Comparison of ENCODE assay signal across 26 cellular contexts in the genomic region with DNA sequence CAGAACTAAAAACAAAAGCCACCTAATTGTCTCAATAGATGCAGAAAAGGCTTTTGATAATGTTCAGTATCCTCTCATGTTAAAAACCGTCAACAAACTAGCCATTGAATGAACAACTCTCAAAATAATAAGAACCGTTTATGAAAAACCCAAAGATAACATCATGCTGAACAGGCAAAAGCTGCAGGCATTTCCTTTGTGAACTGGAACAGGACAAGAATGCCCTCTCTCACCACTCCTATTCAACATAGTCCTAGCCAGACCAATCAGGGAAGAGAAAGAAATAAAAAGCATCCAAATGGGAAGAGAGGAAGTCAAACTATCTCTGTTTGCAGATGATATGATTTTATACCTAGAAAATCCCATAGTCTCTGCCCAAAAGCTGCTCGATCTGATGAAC.
"Had no signal": no experiment of that assay in that cellular context is flagged by ENCODE, and none has a peak within 500 bp of the region (broad histone marks: within the 10 kb centered on the region; RNA-seq: fewer than 3 reads in every experiment).

No MANE protein-coding gene starts in this region.

- H3K36me3 ChIP-seq: left ventricle myocardium inferior, neutrophil, ovary, right atrium auricular region, stomach, thyroid gland, transverse colon, upper lobe of left lung, vagina had no signal

- H3K27me3 ChIP-seq: hepatocyte, neutrophil, ovary, right atrium auricular region, stomach, testis, thyroid gland, transverse colon, upper lobe of left lung, vagina had no signal

- H3K27ac ChIP-seq: hepatocyte, left ventricle myocardium inferior, neutrophil, ovary, right atrium auricular region, skin epidermis, stomach, testis, thyroid gland, transverse colon, upper lobe of left lung, vagina had no signal

- H2AFZ ChIP-seq: hepatocyte had no signal

- H3K9me3 ChIP-seq: left ventricle myocardium inferior, mucosa of descending colon, neutrophil, ovary, right atrium auricular region, stomach, testis, thyroid gland, transverse colon, upper lobe of left lung, vagina had no signal

- DNase-seq: islet precursor cell; left ventricle myocardium inferior; midbrain; mucosa of descending colon; naive thymus-derived CD4-positive, alpha-beta T cell; occipital lobe; ovary; stimulated activated CD4-positive, alpha-beta T cell treated with anti-CD3 and anti-CD28 coated beads, Interleukin-12 subunit alpha, Interleukin-12 subunit beta, amount 100 ng/mL, for 4 hours; stimulated activated CD4-positive, alpha-beta T cell treated with anti-CD3 and anti-CD28 coated beads, Interleukin-15, amount 100 ng/mL, for 24 hours; stimulated activated CD4-positive, alpha-beta T cell treated with anti-CD3 and anti-CD28 coated beads, Interleukin-2, amount 100 ng/mL, for 24 hours; stimulated activated CD4-positive, alpha-beta T cell treated with anti-CD3 and anti-CD28 coated beads, Interleukin-4, amount 100 ng/mL, for 1 hour; stimulated activated naive B cell treated with anti-CD40 and anti-IgM and Interleukin-4, amounts not matched to agents 10 μg/mL and 1 μg/mL and 100 μg/mL, for 72 hours; stimulated activated naive CD8-positive, alpha-beta T cell treated with anti-CD3 and anti-CD28 coated beads, Interleukin-15, Interleukin-2, amounts not matched to agents 100 U/mL and 50 U/mL, for 24 hours; stomach; testis; thyroid gland; transverse colon; upper lobe of left lung had no signal

- H3K4me2 ChIP-seq: hepatocyte had no signal

- H3K79me2 ChIP-seq: hepatocyte had no signal

- H3K4me1 ChIP-seq: left ventricle myocardium inferior, right atrium auricular region, stomach, testis, thyroid gland, transverse colon, upper lobe of left lung, vagina had no signal

- ATAC-seq: mucosa of descending colon; naive thymus-derived CD4-positive, alpha-beta T cell; natural killer cell treated with Interleukin-12 subunit alpha and Interleukin-12 subunit beta and Interleukin-15 and Interleukin-18, amount 100 ng/mL, for 72 hours; sciatic nerve; stimulated activated naive B cell treated with anti-CD40 and anti-IgM and Interleukin-4, amounts not matched to agents 10 μg/mL and 1 μg/mL and 100 μg/mL, for 72 hours; stimulated activated naive CD8-positive, alpha-beta T cell treated with anti-CD3 and anti-CD28 coated beads, Interleukin-15, Interleukin-2, amounts not matched to agents 100 U/mL and 50 U/mL, for 24 hours had no signal

- H3K4me3 ChIP-seq: hepatocyte, left ventricle myocardium inferior, lung, mucosa of descending colon, ovary, right atrium auricular region, skin epidermis, stomach, testis, thyroid gland, transverse colon, upper lobe of left lung, vagina had no signal
